In the genomic region with DNA sequence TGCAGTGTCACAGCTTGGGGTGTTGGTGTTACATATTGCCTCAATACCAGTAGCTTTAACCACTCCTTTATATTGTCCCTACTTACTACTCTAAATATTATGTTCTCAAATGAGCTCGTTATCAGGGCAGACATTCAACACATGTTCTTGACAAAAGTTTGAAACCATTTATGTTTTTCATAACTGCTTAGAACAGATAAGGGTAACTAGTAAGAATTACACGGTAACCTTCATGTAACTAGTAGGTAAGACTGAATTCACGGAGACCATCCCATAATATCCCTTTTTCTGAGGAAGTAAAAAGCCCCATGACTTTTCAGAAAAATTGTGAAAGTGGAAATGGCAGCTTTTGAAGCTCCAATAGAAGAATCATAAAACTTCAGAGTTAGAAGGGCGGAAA, we compare ENCODE assay signal across 33 cellular contexts. TPM values are rescaled to one million over a fixed set of nuclear protein-coding genes. Genes with fewer than 3 reads are reported as not detected.
"Had no signal": no experiment of that assay in that cellular context is flagged by ENCODE, and none has a peak within 500 bp of the region (broad histone marks: within the 10 kb centered on the region; RNA-seq: fewer than 3 reads in every experiment).

No MANE protein-coding gene starts in this region.

- H3K36me3 ChIP-seq: adrenal gland, ascending aorta, brain microvascular endothelial cell, breast epithelium, cardiac muscle cell had no signal

- H3K27me3 ChIP-seq: adrenal gland, ascending aorta, body of pancreas, brain microvascular endothelial cell, breast epithelium, cardiac muscle cell had no signal

- DNase-seq: activated effector memory CD4-positive, alpha-beta T cell treated with anti-CD3 and anti-CD28 coated beads, Interleukin-2, amount 50 U/mL, for 16 hours; activated effector memory CD4-positive, alpha-beta T cell treated with Interleukin-2 at 50 U/mL for 16 hours; activated gamma-delta T cell; activated gamma-delta T cell treated with Interleukin-2 at 50 U/mL for 16 hours; activated naive CD4-positive, alpha-beta T cell; activated naive CD4-positive, alpha-beta T cell treated with anti-CD3 and anti-CD28 coated beads for 36 hours; activated naive CD4-positive, alpha-beta T cell treated with anti-CD3 and anti-CD28 coated beads, Interleukin-2, amount 10 ng/mL, durations not matched to agents 7 days and 5 days; activated naive CD4-positive, alpha-beta T cell treated with anti-CD3 and anti-CD28 coated beads, Interleukin-2, amount 50 U/mL, for 16 hours; activated naive CD4-positive, alpha-beta T cell treated with Interleukin-2 at 50 U/mL for 16 hours; activated naive CD8-positive, alpha-beta T cell treated with anti-CD3 and anti-CD28 coated beads for 36 hours; activated naive CD8-positive, alpha-beta T cell treated with anti-CD3 and anti-CD28 coated beads, Interleukin-2, amount 10 ng/mL, durations not matched to agents 7 days and 5 days; activated naive CD8-positive, alpha-beta T cell treated with anti-CD3 and anti-CD28 coated beads, Interleukin-2, amount 50 U/mL, for 24 hours; activated T-cell treated with anti-CD3 and anti-CD28 coated beads, Interleukin-2, amount 50 U/mL, for 24 hours; activated T-cell treated with anti-CD3 and anti-CD28 coated beads, Interleukin-2, amount 50 U/mL, for 4 hours; activated T-cell treated with anti-CD3 and anti-CD28 coated beads, Interleukin-2, amount 50 U/mL, for 48 hours; activated T-cell treated with anti-CD3 and anti-CD28 coated beads, Interleukin-2, amount 50 U/mL, for 72 hours; adrenal gland; amniotic stem cell; amygdala; anterior cingulate cortex; aorta; body of pancreas; brain microvascular endothelial cell; caudate nucleus; central memory CD4-positive, alpha-beta T cell; cerebellar nuclear complex had no signal

- H3K27ac ChIP-seq: adrenal gland, ascending aorta, body of pancreas, brain microvascular endothelial cell, breast epithelium, cardiac muscle cell had no signal

- H3K4me3 ChIP-seq: adrenal gland, ascending aorta, body of pancreas, breast epithelium, cardiac muscle cell had no signal

- ATAC-seq: activated naive CD4-positive, alpha-beta T cell treated with anti-CD3 and anti-CD28 coated beads, Interleukin-2, amount 50 U/mL, for 72 hours; activated naive CD8-positive, alpha-beta T cell treated with anti-CD3 and anti-CD28 coated beads, Interleukin-2, amount 50 U/mL, for 24 hours; activated T-cell treated with anti-CD3 and anti-CD28 coated beads, Interleukin-2, amount 50 U/mL, for 4 hours; activated T-cell treated with anti-CD3 and anti-CD28 coated beads, Interleukin-2, amount 50 U/mL, for 72 hours; activated T-helper 17 cell treated with anti-CD3 and anti-CD28 coated beads, Interleukin-2, amount 50 U/mL, for 72 hours; body of pancreas had no signal

- H3K4me1 ChIP-seq: adrenal gland, ascending aorta, body of pancreas, breast epithelium had no signal

- H3K9me3 ChIP-seq: adrenal gland, ascending aorta, body of pancreas, breast epithelium had no signal

- FAIRE-seq: astrocyte, bronchial epithelial cell had no signal

RNA-seq across cellular contexts. Expression of a gene that starts 59.6 kb away (rescaled TPM):
- total RNA-seq: ascending aorta, body of pancreas had no signal
